18 cellular contexts compared by ENCODE assay signal in genomic region chr12:42733911-42734310, GRCh38.
DNase-seq lines count a peak whose midpoint lies in the region; ATAC-seq and TF ChIP-seq lines count a peak whose summit lies in the region.
"Had no signal": no experiment of that assay in that cellular context is flagged by ENCODE, and none has a peak within 500 bp of the region (broad histone marks: within the 10 kb centered on the region; RNA-seq: fewer than 3 reads in every experiment).

No MANE protein-coding gene starts in this region.

- H3K27ac ChIP-seq in right cardiac atrium (ENCODE audit: low read length), result peak overlapping the region; percentile 9
- peak overlapping the region; percentile 89 for H3K27ac ChIP-seq in neural cell (ENCODE audit: low read length)
- H3K27ac ChIP-seq in psoas muscle, result no peak overlapping the region
- H3K27ac ChIP-seq: 22Rv1; A549; BLaER1 treated with 17β-estradiol and CSF1 and Interleukin-3, amounts not matched to agents 10 nM and 100 nM; C4-2B had no signal

- H3K79me2 ChIP-seq in neural cell (replicated peaks; ENCODE audit: insufficient read depth, low read length), result no peaks in the 10 kb centered on the region

- DNase-seq in right cardiac atrium, result no peak
- no peak for DNase-seq in cardiac septum (ENCODE audit: low spot score)
- DNase-seq in psoas muscle, result no peak
- no peak for DNase-seq in cerebellum (ENCODE audit: low spot score)
- no peak for DNase-seq in NCI-H345 treated with DMSO at 0.1 percent for 48 hours (lab: John Stamatoyannopoulos, UW; ENCODE audit: unreplicated experiment)
- no peak for DNase-seq in MG63
- DNase-seq: AML-193; Caco-2; Calu3; CD4-positive, alpha-beta T cell; CD8-positive, alpha-beta T cell; DMS79 treated with DMSO at 0.1 percent for 48 hours; GF-D8 had no signal

- peak overlapping the region; percentile 43 for H3K9ac ChIP-seq in neural cell (ENCODE audit: low read length)
- H3K9ac ChIP-seq: BLaER1 treated with 17β-estradiol and CSF1 and Interleukin-3, amounts not matched to agents 10 nM and 100 nM had no signal

- no peaks in the 10 kb centered on the region for H3F3A ChIP-seq in neural cell (ENCODE audit: insufficient read depth, low read length, poor library complexity, severe bottlenecking)

- no peaks in the 10 kb centered on the region for H3K4me1 ChIP-seq in right cardiac atrium (ENCODE audit: control insufficient read depth, insufficient read depth, low read length)
- H3K4me1 ChIP-seq in psoas muscle, result peaks cover 42% of the 10 kb centered on the region
- H3K4me1 ChIP-seq: BLaER1 treated with 17β-estradiol and CSF1 and Interleukin-3, amounts not matched to agents 10 nM and 100 nM; Caco-2 had no signal

- ATAC-seq in right cardiac atrium, result no peak
- ATAC-seq in psoas muscle, result peak in 3 of 4 donors; percentile 47 to 53 (median 51)
- ATAC-seq: A549; CD8-positive, alpha-beta T cell had no signal

- peak; percentile 96 for TF ChIP-seq EP300 in neural cell (conservative IDR thresholded peaks at IDR 0.05; ENCODE audit: poor library complexity, severe bottlenecking)

- no peaks in the 10 kb centered on the region for H3K9me2 ChIP-seq in neural cell (ENCODE audit: insufficient read depth, low read length)

- intact Hi-C loops in right cardiac atrium (cut with DNase I) (loop anchor here in 2 of 4 donors (2.0 to 10.0 kb wide), 2 partner anchors 61 to 145 kb away; partner anchors contain the start of gene PRICKLE1 (in 1 of the 2)), cardiac septum (cut with DNase I) (loop anchor here (5.0 kb wide), 1 partner anchor 142 kb away; no protein-coding TSS in a partner anchor), psoas muscle (cut with DNase I) (no loop called here)

- H2AFZ ChIP-seq in neural cell (ENCODE audit: low read depth, low read length), result no peak overlapping the region

- H3K27me3 ChIP-seq in right cardiac atrium (ENCODE audit: control insufficient read depth, insufficient read depth) (no peaks in the 10 kb centered on the region), neural cell (ENCODE audit: insufficient read depth, low read depth, low read length) (no peaks in the 10 kb centered on the region), psoas muscle (ENCODE audit: insufficient read depth in 3 of 3, low read length in 2 of 3) (no peaks in the 10 kb centered on the region), MG63 (no peaks in the 10 kb centered on the region)
- H3K27me3 ChIP-seq: BLaER1 treated with 17β-estradiol and CSF1 and Interleukin-3, amounts not matched to agents 10 nM and 100 nM had no signal

- H3K36me3 ChIP-seq in neural cell (ENCODE audit: insufficient read depth, low read length) (no peaks in the 10 kb centered on the region), psoas muscle (ENCODE audit: insufficient read depth in 1 of 2, low read depth in 1 of 2) (no peaks in the 10 kb centered on the region), MG63 (no peaks in the 10 kb centered on the region)
- H3K36me3 ChIP-seq: BLaER1 treated with 17β-estradiol and CSF1 and Interleukin-3, amounts not matched to agents 10 nM and 100 nM had no signal

- WGBS in right cardiac atrium, result 50% methylated on average over 3 of the region's 3 CpGs
- 17 to 50% (median 23%) methylated on average over 3 of the region's 3 CpGs for WGBS in psoas muscle, 3 donors

- H3K9me3 ChIP-seq in right cardiac atrium (ENCODE audit: control insufficient read depth, low read length) (no peaks in the 10 kb centered on the region), neural cell (ENCODE audit: low read length) (no peaks in the 10 kb centered on the region), psoas muscle (no peaks in the 10 kb centered on the region), MG63 (no peaks in the 10 kb centered on the region)
- H3K9me3 ChIP-seq: A549, Caco-2 had no signal

- no peak for TF ChIP-seq CTCF in neural cell (IDR thresholded peaks at IDR 0.05; ENCODE audit: poor library complexity, severe bottlenecking)
- TF ChIP-seq CTCF in psoas muscle (IDR thresholded peaks at IDR 0.05), result no peak

- no peak overlapping the region for H3K4me2 ChIP-seq in neural cell (ENCODE audit: low read length)
- H3K4me2 ChIP-seq: A549; BLaER1 treated with 17β-estradiol and CSF1 and Interleukin-3, amounts not matched to agents 10 nM and 100 nM had no signal

- peak; percentile 30 for TF ChIP-seq RAD21 in neural cell (conservative IDR thresholded peaks at IDR 0.05)

- H3K4me3 ChIP-seq in right cardiac atrium (ENCODE audit: low read length) (no peak overlapping the region), neural cell (ENCODE audit: low read length) (no peak overlapping the region), psoas muscle (no peak overlapping the region), MG63 (no peak overlapping the region)
- H3K4me3 ChIP-seq: A549; BLaER1 treated with 17β-estradiol and CSF1 and Interleukin-3, amounts not matched to agents 10 nM and 100 nM had no signal

- H4K20me1 ChIP-seq in neural cell (ENCODE audit: insufficient read depth), result no peaks in the 10 kb centered on the region
- H4K20me1 ChIP-seq: BLaER1 treated with 17β-estradiol and CSF1 and Interleukin-3, amounts not matched to agents 10 nM and 100 nM had no signal

TF ChIP-seq in neural cell, 6 proteins besides CTCF, POLR2A, EP300 and RAD21:
- TF ChIP-seq POLR2AphosphoS5 (IDR thresholded peaks at IDR 0.05) (peak; percentile 75), SMC3 (conservative IDR thresholded peaks at IDR 0.05; ENCODE audit: poor library complexity) (no peak), MXI1 (conservative IDR thresholded peaks at IDR 0.05; ENCODE audit: poor library complexity, severe bottlenecking) (no peak), TAF1 (IDR thresholded peaks at IDR 0.05; ENCODE audit: low read depth) (no peak), EZH2 (IDR thresholded peaks at IDR 0.05; ENCODE audit: borderline replicate concordance, insufficient read depth, low read length, poor library complexity, severe bottlenecking) (no peak), REST (IDR thresholded peaks at IDR 0.05; ENCODE audit: borderline replicate concordance) (peak; percentile 63)

Comparison
In these comparisons a context has a peak if more than half of its experiments do, and no peak if none do; other contexts are left out.
1. ATAC-seq: peak in psoas muscle (3 of 4); none in right cardiac atrium (0 of 2).